Comparison of ENCODE assay signal across 7 cellular contexts in the genomic region with DNA sequence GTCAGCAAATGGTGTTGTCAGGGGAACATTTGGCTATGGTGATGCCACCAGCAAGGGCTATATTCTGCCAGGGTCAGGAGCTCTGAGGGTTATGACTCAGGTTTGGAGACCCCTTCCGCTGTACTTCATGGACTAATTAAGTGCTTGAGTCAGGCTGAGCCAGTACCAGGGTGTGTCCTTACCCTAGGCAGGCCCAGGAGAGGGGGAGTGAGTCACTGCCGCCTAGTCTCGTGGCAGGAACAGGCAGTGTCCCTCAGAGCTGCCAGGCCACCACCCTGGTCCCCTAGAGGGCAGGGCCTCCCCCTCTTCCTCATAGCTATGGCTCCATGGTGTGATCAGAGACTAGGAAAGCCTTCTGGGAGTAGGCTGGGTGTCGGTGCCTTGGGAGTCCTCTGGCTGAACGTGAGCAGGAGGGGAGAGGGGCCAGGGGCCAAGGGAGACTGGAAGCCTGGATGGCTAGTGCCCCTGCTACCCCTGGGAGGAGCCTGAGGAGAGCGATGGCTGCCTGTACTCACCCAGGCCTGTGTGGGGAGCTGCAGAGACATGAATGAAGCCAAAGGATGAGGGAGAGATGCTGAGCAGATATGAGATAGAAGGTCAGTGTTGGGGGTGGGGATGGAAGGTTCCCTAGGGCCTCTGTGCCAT. TPM values are rescaled to one million over a fixed set of nuclear protein-coding genes. Genes with fewer than 3 reads are reported as not detected.
DNase-seq lines count a peak whose midpoint lies in the region; ATAC-seq and TF ChIP-seq lines count a peak whose summit lies in the region.
"Had no signal": no experiment of that assay in that cellular context is flagged by ENCODE, and none has a peak within 500 bp of the region (broad histone marks: within the 10 kb centered on the region; RNA-seq: fewer than 3 reads in every experiment).

No MANE protein-coding gene starts in this region.

- CTCF ChIA-PET in activated naive CD4-positive, alpha-beta T cell treated with anti-CD3 and anti-CD28 coated beads for 36 hours (lab: Charles Lee) = interaction anchor here (0.7 to 4.2 kb wide), 6 partner anchors 13 to 55 kb away, joined by 3 to 33 read pairs (median 4); partner anchors contain the start of gene MAPKAPK3
- CTCF ChIA-PET in activated CD8-positive, alpha-beta T cell treated with anti-CD3 and anti-CD28 coated beads for 36 hours (lab: Charles Lee) = interaction anchor here (0.7 to 7.5 kb wide), 9 partner anchors 9 to 258 kb away, joined by 3 to 67 read pairs (median 6); partner anchors contain the start of genes CISH and MAPKAPK3

- peak; percentile 38 for ATAC-seq in activated CD8-positive, alpha-beta T cell treated with anti-CD3 and anti-CD28 coated beads for 36 hours
- ATAC-seq in memory B cell (ENCODE audit: low read depth) = no peak
- no peak for ATAC-seq in GM19397 (IDR thresholded peaks at IDR 0.05; ENCODE audit: unreplicated experiment)

- intact Hi-C loops in activated naive CD4-positive, alpha-beta T cell treated with anti-CD3 and anti-CD28 coated beads for 36 hours (cut with micrococcal nuclease) = no loop called here
- intact Hi-C loops in activated CD8-positive, alpha-beta T cell treated with anti-CD3 and anti-CD28 coated beads for 36 hours (cut with micrococcal nuclease) = no loop called here

- POLR2A ChIA-PET in activated CD8-positive, alpha-beta T cell treated with anti-CD3 and anti-CD28 coated beads for 36 hours (lab: Charles Lee) = interaction anchor here (1.0 to 5.9 kb wide), 6 partner anchors 10 to 59 kb away, joined by 3 to 30 read pairs (median 4); partner anchors contain the start of genes C3orf18, HEMK1 and MAPKAPK3

- peak; percentile 34 for TF ChIP-seq CTCF in activated CD8-positive, alpha-beta T cell treated with anti-CD3 and anti-CD28 coated beads for 36 hours (IDR thresholded peaks at IDR 0.05)

- no peak overlapping the region for H3K4me3 Mint-ChIP-seq in activated naive CD4-positive, alpha-beta T cell treated with anti-CD3 and anti-CD28 coated beads for 36 hours
- H3K4me3 Mint-ChIP-seq in activated CD8-positive, alpha-beta T cell treated with anti-CD3 and anti-CD28 coated beads for 36 hours = no peak overlapping the region
- H3K4me3 Mint-ChIP-seq in memory B cell = no peak overlapping the region

- no peaks in the 10 kb centered on the region for H3K27me3 Mint-ChIP-seq in activated naive CD4-positive, alpha-beta T cell treated with anti-CD3 and anti-CD28 coated beads for 36 hours (ENCODE audit: low read depth)
- H3K27me3 Mint-ChIP-seq in activated CD8-positive, alpha-beta T cell treated with anti-CD3 and anti-CD28 coated beads for 36 hours = no peaks in the 10 kb centered on the region
- H3K27me3 Mint-ChIP-seq in memory B cell = no peaks in the 10 kb centered on the region

- H3K36me3 Mint-ChIP-seq in activated naive CD4-positive, alpha-beta T cell treated with anti-CD3 and anti-CD28 coated beads for 36 hours (ENCODE audit: low read depth) = peaks cover 30% of the 10 kb centered on the region
- H3K36me3 Mint-ChIP-seq in activated CD8-positive, alpha-beta T cell treated with anti-CD3 and anti-CD28 coated beads for 36 hours (ENCODE audit: low read depth) = peaks cover 64% of the 10 kb centered on the region
- H3K36me3 Mint-ChIP-seq in memory B cell = no peaks in the 10 kb centered on the region

- H3K4me1 Mint-ChIP-seq in activated naive CD4-positive, alpha-beta T cell treated with anti-CD3 and anti-CD28 coated beads for 36 hours (ENCODE audit: low read depth) = peaks cover 98% of the 10 kb centered on the region
- peaks cover 95% of the 10 kb centered on the region for H3K4me1 Mint-ChIP-seq in activated CD8-positive, alpha-beta T cell treated with anti-CD3 and anti-CD28 coated beads for 36 hours (ENCODE audit: low read depth)
- H3K4me1 Mint-ChIP-seq in memory B cell = peaks cover 30% of the 10 kb centered on the region

- DNase-seq in activated naive CD4-positive, alpha-beta T cell treated with anti-CD3 and anti-CD28 coated beads for 36 hours = peak; percentile 62
- DNase-seq in activated naive CD4-positive, alpha-beta T cell treated with anti-CD3 and anti-CD28 coated beads, Interleukin-2, amount 50 U/mL, for 16 hours = no peak
- DNase-seq in activated CD8-positive, alpha-beta T cell treated with anti-CD3 and anti-CD28 coated beads for 36 hours = peak; percentile 51
- DNase-seq in memory B cell (ENCODE audit: low spot score in 2 of 2) (no peak), NCI-H1930 (lab: John Stamatoyannopoulos, UW) (no peak)

- peak overlapping the region; percentile 79 for H3K27ac Mint-ChIP-seq in activated naive CD4-positive, alpha-beta T cell treated with anti-CD3 and anti-CD28 coated beads for 36 hours
- peak overlapping the region; percentile 83 for H3K27ac Mint-ChIP-seq in activated CD8-positive, alpha-beta T cell treated with anti-CD3 and anti-CD28 coated beads for 36 hours
- H3K27ac Mint-ChIP-seq in memory B cell = peak overlapping the region; percentile 60

- no peaks in the 10 kb centered on the region for H3K9me3 Mint-ChIP-seq in activated naive CD4-positive, alpha-beta T cell treated with anti-CD3 and anti-CD28 coated beads for 36 hours
- no peaks in the 10 kb centered on the region for H3K9me3 Mint-ChIP-seq in activated CD8-positive, alpha-beta T cell treated with anti-CD3 and anti-CD28 coated beads for 36 hours
- H3K9me3 Mint-ChIP-seq in memory B cell = no peaks in the 10 kb centered on the region

RNA-seq across cellular contexts. Expression of gene MAPKAPK3, which starts 10.6 kb away (rescaled TPM):
- total RNA-seq in activated naive CD4-positive, alpha-beta T cell treated with anti-CD3 and anti-CD28 coated beads for 36 hours = 100 to 1,000 TPM; 105 to 106 TPM
- total RNA-seq in activated CD8-positive, alpha-beta T cell treated with anti-CD3 and anti-CD28 coated beads for 36 hours = 100 to 1,000 TPM; 204 to 205 TPM

RNA-seq across cellular contexts. Expression of gene CISH, which starts 16.0 kb away (rescaled TPM):
- 100 to 1,000 TPM; 136 to 138 TPM for total RNA-seq in activated naive CD4-positive, alpha-beta T cell treated with anti-CD3 and anti-CD28 coated beads for 36 hours
- total RNA-seq in activated CD8-positive, alpha-beta T cell treated with anti-CD3 and anti-CD28 coated beads for 36 hours = 100 to 1,000 TPM; 307 to 308 TPM

RNA-seq across cellular contexts. Expression of gene DOCK3, which starts 47.2 kb away (rescaled TPM):
- total RNA-seq in activated naive CD4-positive, alpha-beta T cell treated with anti-CD3 and anti-CD28 coated beads for 36 hours = 1 to 10 TPM; 1.6 to 1.7 TPM
- 1 to 10 TPM; 3.6 to 4.2 TPM for total RNA-seq in activated CD8-positive, alpha-beta T cell treated with anti-CD3 and anti-CD28 coated beads for 36 hours
- total RNA-seq: lung microvascular endothelial cell had no signal

RNA-seq across cellular contexts. Expression of gene HEMK1, which starts 58.2 kb away (rescaled TPM):
- total RNA-seq in activated naive CD4-positive, alpha-beta T cell treated with anti-CD3 and anti-CD28 coated beads for 36 hours = 10 to 100 TPM; 27.0 to 30.4 TPM
- total RNA-seq in activated CD8-positive, alpha-beta T cell treated with anti-CD3 and anti-CD28 coated beads for 36 hours = 100 to 1,000 TPM in 1 of 2 experiments, 10 to 100 TPM in 1; 97.1 to 101 TPM

RNA-seq across cellular contexts. Expression of gene C3orf18, which starts 60.0 kb away (rescaled TPM):
- total RNA-seq in activated naive CD4-positive, alpha-beta T cell treated with anti-CD3 and anti-CD28 coated beads for 36 hours = 1 to 10 TPM; 3.1 to 3.8 TPM
- 10 to 100 TPM; 37.9 to 41.3 TPM for total RNA-seq in activated CD8-positive, alpha-beta T cell treated with anti-CD3 and anti-CD28 coated beads for 36 hours

Comparison
In these comparisons a context has a peak if more than half of its experiments do, and no peak if none do; other contexts are left out.
1. DNase-seq: peak in activated naive CD4-positive, alpha-beta T cell treated with anti-CD3 and anti-CD28 coated beads for 36 hours (single experiment) and activated CD8-positive, alpha-beta T cell treated with anti-CD3 and anti-CD28 coated beads for 36 hours (single experiment); none in activated naive CD4-positive, alpha-beta T cell treated with anti-CD3 and anti-CD28 coated beads, Interleukin-2, amount 50 U/mL, for 16 hours (single experiment), memory B cell (0 of 2) and NCI-H1930 (0 of 2).
2. Peak in every context shown above with its lines, with median percentiles within 50 percentile points of each other: H3K27ac Mint-ChIP-seq.